In genomic region chr20:63194007-63194820, GRCh38 we compare ENCODE assay signal across 2 cellular contexts.
A peak's percentile ranks its signal among the peaks of the same experiment; 100 is the strongest.
TF ChIP-seq lines count a peak whose summit lies in the region.

No MANE protein-coding gene starts in this region.

TF ChIP-seq in GM23338, 12 proteins besides CTCF, POLR2A, EP300 and RAD21 (continued from another document):
- TF ChIP-seq ZNF331 (CRISPR knock-in tag; IDR thresholded peaks at IDR 0.05; ENCODE audit: low read depth) (no peak), NANOG (IDR thresholded peaks at IDR 0.05; ENCODE audit: borderline replicate concordance) (no peak), EZH2 (IDR thresholded peaks at IDR 0.05; ENCODE audit: low read depth, unreplicated experiment) (no peak), REST (IDR thresholded peaks at IDR 0.05; ENCODE audit: unreplicated experiment) (no peak), ZNF114 (CRISPR knock-in tag; IDR thresholded peaks at IDR 0.05) (no peak)
- TF ChIP-seq, protein P1, sequence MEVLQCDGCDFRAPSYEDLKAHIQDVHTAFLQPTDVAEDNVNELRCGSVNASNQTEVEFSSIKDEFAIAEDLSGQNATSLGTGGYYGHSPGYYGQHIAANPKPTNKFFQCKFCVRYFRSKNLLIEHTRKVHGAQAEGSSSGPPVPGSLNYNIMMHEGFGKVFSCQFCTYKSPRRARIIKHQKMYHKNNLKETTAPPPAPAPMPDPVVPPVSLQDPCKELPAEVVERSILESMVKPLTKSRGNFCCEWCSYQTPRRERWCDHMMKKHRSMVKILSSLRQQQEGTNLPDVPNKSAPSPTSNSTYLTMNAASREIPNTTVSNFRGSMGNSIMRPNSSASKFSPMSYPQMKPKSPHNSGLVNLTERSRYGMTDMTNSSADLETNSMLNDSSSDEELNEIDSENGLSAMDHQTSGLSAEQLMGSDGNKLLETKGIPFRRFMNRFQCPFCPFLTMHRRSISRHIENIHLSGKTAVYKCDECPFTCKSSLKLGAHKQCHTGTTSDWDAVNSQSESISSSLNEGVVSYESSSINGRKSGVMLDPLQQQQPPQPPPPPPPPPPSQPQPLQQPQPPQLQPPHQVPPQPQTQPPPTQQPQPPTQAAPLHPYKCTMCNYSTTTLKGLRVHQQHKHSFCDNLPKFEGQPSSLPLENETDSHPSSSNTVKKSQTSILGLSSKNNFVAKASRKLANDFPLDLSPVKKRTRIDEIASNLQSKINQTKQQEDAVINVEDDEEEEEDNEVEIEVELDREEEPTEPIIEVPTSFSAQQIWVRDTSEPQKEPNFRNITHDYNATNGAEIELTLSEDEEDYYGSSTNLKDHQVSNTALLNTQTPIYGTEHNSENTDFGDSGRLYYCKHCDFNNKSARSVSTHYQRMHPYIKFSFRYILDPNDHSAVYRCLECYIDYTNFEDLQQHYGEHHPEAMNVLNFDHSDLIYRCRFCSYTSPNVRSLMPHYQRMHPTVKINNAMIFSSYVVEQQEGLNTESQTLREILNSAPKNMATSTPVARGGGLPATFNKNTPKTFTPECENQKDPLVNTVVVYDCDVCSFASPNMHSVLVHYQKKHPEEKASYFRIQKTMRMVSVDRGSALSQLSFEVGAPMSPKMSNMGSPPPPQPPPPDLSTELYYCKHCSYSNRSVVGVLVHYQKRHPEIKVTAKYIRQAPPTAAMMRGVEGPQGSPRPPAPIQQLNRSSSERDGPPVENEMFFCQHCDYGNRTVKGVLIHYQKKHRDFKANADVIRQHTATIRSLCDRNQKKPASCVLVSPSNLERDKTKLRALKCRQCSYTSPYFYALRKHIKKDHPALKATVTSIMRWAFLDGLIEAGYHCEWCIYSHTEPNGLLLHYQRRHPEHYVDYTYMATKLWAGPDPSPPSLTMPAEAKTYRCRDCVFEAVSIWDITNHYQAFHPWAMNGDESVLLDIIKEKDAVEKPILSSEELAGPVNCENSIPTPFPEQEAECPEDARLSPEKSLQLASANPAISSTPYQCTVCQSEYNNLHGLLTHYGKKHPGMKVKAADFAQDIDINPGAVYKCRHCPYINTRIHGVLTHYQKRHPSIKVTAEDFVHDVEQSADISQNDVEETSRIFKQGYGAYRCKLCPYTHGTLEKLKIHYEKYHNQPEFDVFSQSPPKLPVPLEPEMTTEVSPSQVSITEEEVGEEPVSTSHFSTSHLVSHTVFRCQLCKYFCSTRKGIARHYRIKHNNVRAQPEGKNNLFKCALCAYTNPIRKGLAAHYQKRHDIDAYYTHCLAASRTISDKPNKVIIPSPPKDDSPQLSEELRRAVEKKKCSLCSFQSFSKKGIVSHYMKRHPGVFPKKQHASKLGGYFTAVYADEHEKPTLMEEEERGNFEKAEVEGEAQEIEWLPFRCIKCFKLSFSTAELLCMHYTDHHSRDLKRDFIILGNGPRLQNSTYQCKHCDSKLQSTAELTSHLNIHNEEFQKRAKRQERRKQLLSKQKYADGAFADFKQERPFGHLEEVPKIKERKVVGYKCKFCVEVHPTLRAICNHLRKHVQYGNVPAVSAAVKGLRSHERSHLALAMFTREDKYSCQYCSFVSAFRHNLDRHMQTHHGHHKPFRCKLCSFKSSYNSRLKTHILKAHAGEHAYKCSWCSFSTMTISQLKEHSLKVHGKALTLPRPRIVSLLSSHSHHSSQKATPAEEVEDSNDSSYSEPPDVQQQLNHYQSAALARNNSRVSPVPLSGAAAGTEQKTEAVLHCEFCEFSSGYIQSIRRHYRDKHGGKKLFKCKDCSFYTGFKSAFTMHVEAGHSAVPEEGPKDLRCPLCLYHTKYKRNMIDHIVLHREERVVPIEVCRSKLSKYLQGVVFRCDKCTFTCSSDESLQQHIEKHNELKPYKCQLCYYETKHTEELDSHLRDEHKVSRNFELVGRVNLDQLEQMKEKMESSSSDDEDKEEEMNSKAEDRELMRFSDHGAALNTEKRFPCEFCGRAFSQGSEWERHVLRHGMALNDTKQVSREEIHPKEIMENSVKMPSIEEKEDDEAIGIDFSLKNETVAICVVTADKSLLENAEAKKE (CRISPR knock-in tag; IDR thresholded peaks at IDR 0.05): no peak

TF ChIP-seq in K562, 482 proteins besides CTCF, POLR2A, EP300 and RAD21 (continued from another document):
- TF ChIP-seq POLR2AphosphoS5 (IDR thresholded peaks at IDR 0.05; ENCODE audit: control insufficient read depth, insufficient read depth, low read depth, low read length) (peak; percentile 17; the same call in 1 of the 2 replicates), HEY1 (CRISPR knock-in tag; IDR thresholded peaks at IDR 0.05; ENCODE audit: borderline replicate concordance) (no peak), RHOXF2B (CRISPR knock-in tag; conservative IDR thresholded peaks at IDR 0.05) (no peak), PHTF2 (CRISPR knock-in tag; IDR thresholded peaks at IDR 0.05) (no peak), FUS (optimal IDR thresholded peaks at IDR 0.05; ENCODE audit: low read depth, low read length) (no peak), CBFB (CRISPR knock-in tag; IDR thresholded peaks at IDR 0.05) (no peak), BMI1 (IDR thresholded peaks at IDR 0.05; ENCODE audit: low read length) (no peak), RBM25 (IDR thresholded peaks at IDR 0.05; ENCODE audit: low read depth, low read length, severe bottlenecking) (no peak), NBN (IDR thresholded peaks at IDR 0.05; ENCODE audit: low read depth) (no peak), ZNF699 (CRISPR knock-in tag; IDR thresholded peaks at IDR 0.05; ENCODE audit: insufficient replicate concordance) (no peak), ZNF764 (CRISPR knock-in tag; IDR thresholded peaks at IDR 0.05; ENCODE audit: low read depth) (no peak), RBM22 (IDR thresholded peaks at IDR 0.05; ENCODE audit: low read depth, low read length, poor library complexity, severe bottlenecking) (no peak), NR3C1 (CRISPR knock-in tag; IDR thresholded peaks at IDR 0.05) (no peak), ZNF316 (IDR thresholded peaks at IDR 0.05) (no peak), SUPT5H (IDR thresholded peaks at IDR 0.05) (0 out of 2 replicates have a peak, but pooled peaks have one; percentile 37), ZNF408 (CRISPR knock-in tag; IDR thresholded peaks at IDR 0.05; ENCODE audit: low read depth) (no peak), RERE (CRISPR knock-in tag; IDR thresholded peaks at IDR 0.05; ENCODE audit: borderline replicate concordance) (no peak), POLR2B (IDR thresholded peaks at IDR 0.05; ENCODE audit: low read depth, partially characterized antibody) (peak; percentile 33), ZNF23 (CRISPR knock-in tag; IDR thresholded peaks at IDR 0.05) (no peak), LCOR (CRISPR knock-in tag; IDR thresholded peaks at IDR 0.05) (no peak)
- TF ChIP-seq, protein P2, sequence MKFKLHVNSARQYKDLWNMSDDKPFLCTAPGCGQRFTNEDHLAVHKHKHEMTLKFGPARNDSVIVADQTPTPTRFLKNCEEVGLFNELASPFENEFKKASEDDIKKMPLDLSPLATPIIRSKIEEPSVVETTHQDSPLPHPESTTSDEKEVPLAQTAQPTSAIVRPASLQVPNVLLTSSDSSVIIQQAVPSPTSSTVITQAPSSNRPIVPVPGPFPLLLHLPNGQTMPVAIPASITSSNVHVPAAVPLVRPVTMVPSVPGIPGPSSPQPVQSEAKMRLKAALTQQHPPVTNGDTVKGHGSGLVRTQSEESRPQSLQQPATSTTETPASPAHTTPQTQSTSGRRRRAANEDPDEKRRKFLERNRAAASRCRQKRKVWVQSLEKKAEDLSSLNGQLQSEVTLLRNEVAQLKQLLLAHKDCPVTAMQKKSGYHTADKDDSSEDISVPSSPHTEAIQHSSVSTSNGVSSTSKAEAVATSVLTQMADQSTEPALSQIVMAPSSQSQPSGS (CRISPR knock-in tag; IDR thresholded peaks at IDR 0.05): no peak
